ENCODE assay signal across 22 cellular contexts in the genomic region with DNA sequence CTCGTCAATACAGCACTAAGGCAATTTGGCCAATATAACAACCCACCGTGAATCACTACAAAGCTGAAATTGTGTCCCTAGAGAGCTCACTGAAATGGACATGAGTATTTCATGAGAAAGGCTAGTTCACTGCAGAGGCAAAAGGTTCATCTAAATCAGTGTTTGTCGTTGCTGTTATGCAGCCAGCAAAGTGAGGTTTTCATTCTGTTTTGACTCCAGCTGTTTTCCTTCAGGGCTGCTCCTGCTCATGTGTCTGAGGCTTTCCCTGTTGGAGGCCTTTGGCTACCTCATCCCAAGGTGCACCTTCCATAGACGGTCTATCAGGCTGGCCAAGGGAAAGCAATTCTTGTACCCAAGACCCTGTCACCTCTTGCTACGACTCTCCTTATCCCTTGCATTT.
DNase-seq lines count a peak whose midpoint lies in the region; ATAC-seq, FAIRE-seq and TF ChIP-seq lines count a peak whose summit lies in the region.
"Had no signal": no experiment of that assay in that cellular context is flagged by ENCODE, and none has a peak within 500 bp of the region (broad histone marks: within the 10 kb centered on the region; RNA-seq: fewer than 3 reads in every experiment).

No MANE protein-coding gene starts in this region.

- H3K4me2 ChIP-seq in H9 (ENCODE audit: insufficient read depth, insufficient read length, low read length) (no peak overlapping the region), astrocyte (ENCODE audit: low read length) (no peak overlapping the region), H1 (ENCODE audit: insufficient read depth in 1 of 2, low read depth in 2 of 2, low read length in 2 of 2) (no peak overlapping the region), trophoblast cell (ENCODE audit: low read length) (no peak overlapping the region)
- H3K4me2 ChIP-seq: A549 had no signal

- H3K23ac ChIP-seq in H9 (ENCODE audit: insufficient read length, low read depth, low read length) (no peak overlapping the region), H1 (ENCODE audit: insufficient read length) (no peak overlapping the region), trophoblast cell (ENCODE audit: low read length) (no peak overlapping the region)

- H3K4me1 ChIP-seq in H9 (ENCODE audit: insufficient read depth, low read length) (0 out of 2 replicates have a peak, but pooled peaks cover 2% of the 10 kb centered on the region), astrocyte (ENCODE audit: insufficient read depth, low read length) (peaks cover 4% of the 10 kb centered on the region), H1 (replicated peaks in 1 of 4; ENCODE audit: control insufficient read depth in 3 of 4, insufficient read depth in 4 of 4, low read length in 3 of 4) (peaks cover 0 to 7% (median 4%) of the 10 kb centered on the region in 4 experiments; a peak in 4 of 7 replicates), trophoblast cell (ENCODE audit: control insufficient read depth in 1 of 2, insufficient read depth in 2 of 2, low read length in 2 of 2) (peaks cover under 1 to 7% of the 10 kb centered on the region in 2 experiments), mucosa of descending colon (ENCODE audit: low read depth) (no peaks in the 10 kb centered on the region)
- H3K4me1 ChIP-seq: HAP-1 had no signal

- TF ChIP-seq POLR2A in H1 (IDR thresholded peaks at IDR 0.05; ENCODE audit: control extremely low read depth in 1 of 2, low read depth in 2 of 2, low read length in 2 of 2) = no peak

- H3K4ac ChIP-seq in H9 (ENCODE audit: low read depth, low read length) (no peak overlapping the region), H1 (replicated peaks; ENCODE audit: insufficient read length, low read depth, low read length) (no peak overlapping the region), trophoblast cell (ENCODE audit: low read depth, low read length) (no peak overlapping the region)

- H4K8ac ChIP-seq in H9 (replicated peaks; ENCODE audit: insufficient read length, low read depth, low read length) (no peak overlapping the region), H1 (ENCODE audit: extremely low read depth, insufficient read depth, low read length) (no peak overlapping the region), trophoblast cell (ENCODE audit: low read depth, low read length) (no peak overlapping the region)

- H2BK12ac ChIP-seq in H9 (ENCODE audit: insufficient read length, low read depth, low read length) (no peak overlapping the region), H1 (ENCODE audit: low read depth, low read length) (no peak overlapping the region), trophoblast cell (ENCODE audit: low read length) (peak overlapping the region; percentile 75)

- DNase-seq in H9 = no peak
- no peak for DNase-seq in astrocyte (ENCODE audit: low read depth)
- no peak for DNase-seq in H1 (ENCODE audit: low read depth in 1 of 2, low spot score in 2 of 2)
- no peak for DNase-seq in trophoblast cell
- no peak for DNase-seq in mucosa of descending colon
- DNase-seq in activated T-helper 1 cell treated with anti-CD3 and anti-CD28 coated beads, Interleukin-12 subunit alpha, Interleukin-12 subunit beta, Interleukin-2, Interleukin-4 antibody, amounts not matched to agents 30 ng/mL and 10 ng/mL and 1 ng/mL, durations not matched to agents 14 hours and 24 hours and 36 hours (ENCODE audit: low spot score) = no peak
- DNase-seq: 8988T; ACHN; C1 segment of cervical spinal cord; Calu3; CD4-positive, alpha-beta memory T cell; COR-L47; DMS53; DMS79 treated with DMSO at 0.1 percent for 48 hours; GF-D8; HFFc6 had no signal

- no peak for TF ChIP-seq CTCF in H9 (conservative IDR thresholded peaks at IDR 0.05)
- TF ChIP-seq CTCF in astrocyte (IDR thresholded peaks at IDR 0.05; ENCODE audit: insufficient read depth, low read depth, low read length) = no peak
- no peak for TF ChIP-seq CTCF in H1 (IDR thresholded peaks at IDR 0.05; ENCODE audit: control extremely low read depth in 1 of 3, insufficient read depth in 1 of 3, low read depth in 1 of 3, low read length in 3 of 3)
- no peak for TF ChIP-seq CTCF in mucosa of descending colon (IDR thresholded peaks at IDR 0.05)

- no peak for ATAC-seq in GM19397 (IDR thresholded peaks at IDR 0.05; ENCODE audit: unreplicated experiment)
- no peak for ATAC-seq in mucosa of descending colon
- ATAC-seq in HG03460 (IDR thresholded peaks at IDR 0.05; ENCODE audit: unreplicated experiment) = no peak
- ATAC-seq: A549 had no signal

- peaks cover 20 to 35% (median 26%) of the 10 kb centered on the region in 3 experiments for H3K36me3 Mint-ChIP-seq in H9 (ENCODE audit: insufficient read depth in 1 of 3, low read depth in 3 of 3)
- peaks cover 2% of the 10 kb centered on the region for H3K36me3 Mint-ChIP-seq in astrocyte (ENCODE audit: low read depth, unreplicated experiment)
- H3K36me3 Mint-ChIP-seq in activated T-helper 1 cell treated with anti-CD3 and anti-CD28 coated beads, Interleukin-12 subunit alpha, Interleukin-12 subunit beta, Interleukin-2, Interleukin-4 antibody, amounts not matched to agents 30 ng/mL and 10 ng/mL and 1 ng/mL, durations not matched to agents 14 hours and 24 hours and 36 hours (ENCODE audit: low read depth) = no peaks in the 10 kb centered on the region
- H3K36me3 Mint-ChIP-seq: CD4-positive, alpha-beta memory T cell had no signal

- H3K27me3 Mint-ChIP-seq in H9 (ENCODE audit: low read depth) = no peaks in the 10 kb centered on the region; the same call in 1 of the 2 replicates
- H3K27me3 Mint-ChIP-seq in astrocyte (ENCODE audit: low read depth, unreplicated experiment) = no peaks in the 10 kb centered on the region
- peaks cover 3% of the 10 kb centered on the region for H3K27me3 Mint-ChIP-seq in activated T-helper 1 cell treated with anti-CD3 and anti-CD28 coated beads, Interleukin-12 subunit alpha, Interleukin-12 subunit beta, Interleukin-2, Interleukin-4 antibody, amounts not matched to agents 30 ng/mL and 10 ng/mL and 1 ng/mL, durations not matched to agents 14 hours and 24 hours and 36 hours (ENCODE audit: insufficient read depth)

- no peak overlapping the region for H3T11ph ChIP-seq in H9 (ENCODE audit: low read length)

- H3K18ac ChIP-seq in H9 (ENCODE audit: insufficient read length, low read depth, low read length) (no peak overlapping the region), H1 (ENCODE audit: extremely low read depth, low read length) (no peak overlapping the region), trophoblast cell (ENCODE audit: low read length) (no peak overlapping the region)

- H3K36me3 ChIP-seq in astrocyte (ENCODE audit: insufficient read depth, low read length) (no peaks in the 10 kb centered on the region), H1 (ENCODE audit: control insufficient read depth in 2 of 4, insufficient read depth in 4 of 4, low read length in 3 of 4) (no peaks in the 10 kb centered on the region), trophoblast cell (ENCODE audit: control insufficient read depth in 1 of 2, insufficient read depth in 2 of 2, low read length in 2 of 2) (no peaks in the 10 kb centered on the region), mucosa of descending colon (ENCODE audit: low read depth) (no peaks in the 10 kb centered on the region)
- H3K36me3 ChIP-seq: HAP-1 had no signal

- peaks cover 20 to 39% of the 10 kb centered on the region in 2 experiments for H3K4me1 Mint-ChIP-seq in H9
- H3K4me1 Mint-ChIP-seq in astrocyte (ENCODE audit: low read depth, unreplicated experiment) = peaks cover 31% of the 10 kb centered on the region
- H3K4me1 Mint-ChIP-seq in activated T-helper 1 cell treated with anti-CD3 and anti-CD28 coated beads, Interleukin-12 subunit alpha, Interleukin-12 subunit beta, Interleukin-2, Interleukin-4 antibody, amounts not matched to agents 30 ng/mL and 10 ng/mL and 1 ng/mL, durations not matched to agents 14 hours and 24 hours and 36 hours (ENCODE audit: low read depth) = no peaks in the 10 kb centered on the region
- H3K4me1 Mint-ChIP-seq: CD4-positive, alpha-beta memory T cell had no signal

- H3K79me1 ChIP-seq in H9 (ENCODE audit: insufficient read depth, low read depth, low read length, poor library complexity, severe bottlenecking) (no peaks in the 10 kb centered on the region), H1 (ENCODE audit: low read depth, low read length) (no peaks in the 10 kb centered on the region), trophoblast cell (ENCODE audit: low read length) (peaks cover 5% of the 10 kb centered on the region)

- H3K9me3 Mint-ChIP-seq in H9 (peaks cover 24 to 27% of the 10 kb centered on the region in 2 experiments), astrocyte (ENCODE audit: unreplicated experiment) (peaks cover 11% of the 10 kb centered on the region)
- peaks cover 4% of the 10 kb centered on the region for H3K9me3 Mint-ChIP-seq in activated T-helper 1 cell treated with anti-CD3 and anti-CD28 coated beads, Interleukin-12 subunit alpha, Interleukin-12 subunit beta, Interleukin-2, Interleukin-4 antibody, amounts not matched to agents 30 ng/mL and 10 ng/mL and 1 ng/mL, durations not matched to agents 14 hours and 24 hours and 36 hours
- H3K9me3 Mint-ChIP-seq: HFFc6 had no signal

- no peak overlapping the region for H3K4me3 Mint-ChIP-seq in H9
- no peak overlapping the region for H3K4me3 Mint-ChIP-seq in astrocyte (ENCODE audit: unreplicated experiment)
- no peak overlapping the region for H3K4me3 Mint-ChIP-seq in activated T-helper 1 cell treated with anti-CD3 and anti-CD28 coated beads, Interleukin-12 subunit alpha, Interleukin-12 subunit beta, Interleukin-2, Interleukin-4 antibody, amounts not matched to agents 30 ng/mL and 10 ng/mL and 1 ng/mL, durations not matched to agents 14 hours and 24 hours and 36 hours
- H3K4me3 Mint-ChIP-seq: CD4-positive, alpha-beta memory T cell; HFFc6 had no signal

- no peak overlapping the region for H2BK20ac ChIP-seq in H9 (ENCODE audit: low read depth, low read length, poor library complexity, severe bottlenecking)
- peak overlapping the region; percentile 4; the same call in 1 of the 2 replicates for H2BK20ac ChIP-seq in H1 (ENCODE audit: low read length)

- POLR2A ChIA-PET in H1 (lab: Charles Lee; ENCODE audit: partially characterized antibody) = no interaction called here

- H3K4me3 ChIP-seq in astrocyte (ENCODE audit: insufficient read depth, low read depth, low read length) = no peak overlapping the region
- H3K4me3 ChIP-seq in H1 (ENCODE audit: extremely low read depth in 1 of 4, insufficient read depth in 2 of 4, low read depth in 3 of 4, low read length in 4 of 4) = no peak overlapping the region
- H3K4me3 ChIP-seq in trophoblast cell (ENCODE audit: low read depth, low read length) = no peak overlapping the region
- H3K4me3 ChIP-seq in mucosa of descending colon = no peak overlapping the region
- H3K4me3 ChIP-seq: A549, HAP-1 had no signal

- H2AFZ ChIP-seq in H9 (ENCODE audit: low read length) = no peak overlapping the region
- H2AFZ ChIP-seq in astrocyte (ENCODE audit: low read depth, low read length) = no peak overlapping the region
- H2AFZ ChIP-seq in H1 (ENCODE audit: low read length) = peak overlapping the region; percentile 74
- H2AFZ ChIP-seq in trophoblast cell (ENCODE audit: insufficient read depth, low read length, poor library complexity) = no peak overlapping the region

- H2AK5ac ChIP-seq in H9 (ENCODE audit: insufficient read length, low read length) (no peak overlapping the region), H1 (ENCODE audit: low read depth, low read length) (no peak overlapping the region), trophoblast cell (ENCODE audit: low read length) (peak overlapping the region; percentile 12)

- H3K9ac ChIP-seq in H9 (ENCODE audit: extremely low read depth, insufficient read length, low read length) = no peak overlapping the region
- H3K9ac ChIP-seq in astrocyte (ENCODE audit: low read length) = no peak overlapping the region
- no peak overlapping the region for H3K9ac ChIP-seq in H1 (replicated peaks in 1 of 4; ENCODE audit: extremely low read depth in 1 of 4, low read depth in 3 of 4, low read length in 3 of 4)
- no peak overlapping the region for H3K9ac ChIP-seq in trophoblast cell (ENCODE audit: low read length)

- H4K91ac ChIP-seq in H9 (ENCODE audit: insufficient read length, low read depth, low read length) (no peak overlapping the region), H1 (replicated peaks; ENCODE audit: insufficient read length, low read length) (no peak overlapping the region), trophoblast cell (ENCODE audit: low read depth, low read length) (peak overlapping the region; percentile 42)

- H4K5ac ChIP-seq in H9 (ENCODE audit: insufficient read length, low read depth, low read length) (no peak overlapping the region), H1 (ENCODE audit: insufficient read length, low read depth, low read length) (no peak overlapping the region)

- intact Hi-C loops in mucosa of descending colon (cut with DNase I, micrococcal nuclease) = no loop called here
- intact Hi-C loops in activated T-helper 1 cell treated with anti-CD3 and anti-CD28 coated beads, Interleukin-12 subunit alpha, Interleukin-12 subunit beta, Interleukin-2, Interleukin-4 antibody, amounts not matched to agents 30 ng/mL and 10 ng/mL and 1 ng/mL, durations not matched to agents 14 hours and 24 hours and 36 hours (cut with micrococcal nuclease) = no loop called here

- no peaks in the 10 kb centered on the region for H3K23me2 ChIP-seq in H9 (ENCODE audit: insufficient read length, low read depth, low read length, poor library complexity, severe bottlenecking)
- H3K23me2 ChIP-seq in H1 (ENCODE audit: low read depth, low read length) = no peaks in the 10 kb centered on the region; the same call in 1 of the 2 replicates

- WGBS in H9 (ENCODE audit: extremely low coverage, insufficient read length, low lambda C conversion rate) = no CpG with 5 or more reads among the region's 5 CpGs
- WGBS in H1 (ENCODE audit: extremely low coverage in 1 of 2, insufficient coverage in 1 of 2, insufficient read length in 1 of 2, insufficient replicate concordance in 2 of 2, low coverage in 1 of 2, low lambda C conversion rate in 2 of 2, missing lambda C conversion rate in 1 of 2), 2 experiments = 88% methylated on average over 5 of the region's 5 CpGs; no CpG with 5 or more reads in 1 of the 2 experiments
- no CpG with 5 or more reads among the region's 5 CpGs for WGBS in trophoblast cell (ENCODE audit: extremely low coverage, insufficient coverage, insufficient read length)

- TF ChIP-seq EP300 in H1 (IDR thresholded peaks at IDR 0.05; ENCODE audit: borderline replicate concordance in 1 of 2, low read depth in 2 of 2, low read length in 2 of 2) = no peak

- no peak overlapping the region for H3K14ac ChIP-seq in H9 (ENCODE audit: insufficient read depth, low read length)
- no peak overlapping the region for H3K14ac ChIP-seq in H1 (ENCODE audit: insufficient read length)
- no peak overlapping the region for H3K14ac ChIP-seq in trophoblast cell (ENCODE audit: low read length)

- H4K12ac ChIP-seq in trophoblast cell (ENCODE audit: low read depth, low read length) = no peak overlapping the region

- no peaks in the 10 kb centered on the region for H3K9me3 ChIP-seq in H9 (ENCODE audit: control insufficient read depth, low read depth, low read length)
- no peaks in the 10 kb centered on the region for H3K9me3 ChIP-seq in astrocyte (ENCODE audit: insufficient read depth, low read depth, low read length)
- H3K9me3 ChIP-seq in H1 (ENCODE audit: insufficient read depth in 2 of 2, low read depth in 1 of 2, low read length in 1 of 2) = peaks cover 8% of the 10 kb centered on the region in 2 experiments; a peak in 2 of 4 replicates
- peaks cover 2% of the 10 kb centered on the region for H3K9me3 ChIP-seq in trophoblast cell (ENCODE audit: insufficient read depth, low read depth, low read length)
- H3K9me3 ChIP-seq in mucosa of descending colon = peaks cover 2% of the 10 kb centered on the region
- H3K9me3 ChIP-seq: A549, HAP-1 had no signal

- H2BK5ac ChIP-seq in H9 (ENCODE audit: insufficient read length, low read length) = no peak overlapping the region
- no peak overlapping the region for H2BK5ac ChIP-seq in H1 (ENCODE audit: low read depth, low read length)
- H2BK5ac ChIP-seq in trophoblast cell (ENCODE audit: low read depth, low read length, poor library complexity) = peak overlapping the region; percentile 38

- H3K27ac Mint-ChIP-seq in H9 (peak overlapping the region in 2 of 3 experiments; percentile 3; a peak in 1 of 7 replicates), astrocyte (ENCODE audit: unreplicated experiment) (peak overlapping the region; percentile 36)
- H3K27ac Mint-ChIP-seq in activated T-helper 1 cell treated with anti-CD3 and anti-CD28 coated beads, Interleukin-12 subunit alpha, Interleukin-12 subunit beta, Interleukin-2, Interleukin-4 antibody, amounts not matched to agents 30 ng/mL and 10 ng/mL and 1 ng/mL, durations not matched to agents 14 hours and 24 hours and 36 hours = no peak overlapping the region
- H3K27ac Mint-ChIP-seq: CD4-positive, alpha-beta memory T cell; HFFc6 had no signal

- no peak for TF ChIP-seq RAD21 in H1 (IDR thresholded peaks at IDR 0.05 in 1 of 2, conservative IDR thresholded peaks at IDR 0.05 in 1 of 2; ENCODE audit: low read depth in 2 of 2, low read length in 2 of 2)

- CTCF ChIA-PET in H1 (lab: Charles Lee; ENCODE audit: partially characterized antibody) = interaction anchor here (1.2 to 1.7 kb wide), 3 partner anchors 37 to 142 kb away, joined by 3 to 6 read pairs (median 4); no protein-coding TSS in a partner anchor

- H3K56ac ChIP-seq in H9 (ENCODE audit: insufficient read length, low read depth, low read length) (no peak overlapping the region), H1 (replicated peaks; ENCODE audit: insufficient read length, low read depth, low read length) (no peak overlapping the region)

- FAIRE-seq in astrocyte (lab: Jason Lieb, UNC) (no peak), H1 (lab: Jason Lieb, UNC) (no peak)
- FAIRE-seq: A549, GM12891, GM18507 had no signal

- H2BK120ac ChIP-seq in H9 (ENCODE audit: low read depth, low read length, poor library complexity, severe bottlenecking) (no peak overlapping the region), H1 (replicated peaks; ENCODE audit: low read depth, low read length) (no peak overlapping the region), trophoblast cell (ENCODE audit: insufficient read depth, low read length, poor library complexity) (peak overlapping the region; percentile 52)

- H3K27ac ChIP-seq in H9 (ENCODE audit: insufficient read length, low read depth, low read length) (no peak overlapping the region), astrocyte (ENCODE audit: low read depth, low read length) (no peak overlapping the region), H1 (ENCODE audit: low read depth, low read length) (no peak overlapping the region), trophoblast cell (ENCODE audit: low read depth, low read length) (peak overlapping the region; percentile 80)

- H3K27me3 ChIP-seq in H9 (ENCODE audit: insufficient read depth, low read length) (no peaks in the 10 kb centered on the region), astrocyte (ENCODE audit: insufficient read depth, low read length) (no peaks in the 10 kb centered on the region), H1 (replicated peaks in 1 of 4; ENCODE audit: control insufficient read depth in 3 of 4, extremely low read depth in 1 of 4, insufficient read depth in 3 of 4, low read length in 3 of 4) (no peaks in the 10 kb centered on the region), trophoblast cell (ENCODE audit: insufficient read depth, low read length) (no peaks in the 10 kb centered on the region)

- H2BK15ac ChIP-seq in H9 (ENCODE audit: low read depth, low read length) (no peak overlapping the region), H1 (ENCODE audit: low read length) (no peak overlapping the region)

- H3K79me2 ChIP-seq in H9 (ENCODE audit: insufficient read depth, low read length) = no peaks in the 10 kb centered on the region
- no peaks in the 10 kb centered on the region for H3K79me2 ChIP-seq in astrocyte (ENCODE audit: insufficient read depth, low read length)
- no peaks in the 10 kb centered on the region for H3K79me2 ChIP-seq in H1 (ENCODE audit: control insufficient read depth in 1 of 2, insufficient read depth in 2 of 2, low read length in 2 of 2)
- H3K79me2 ChIP-seq in trophoblast cell (ENCODE audit: control insufficient read depth, insufficient read depth, low read length, poor library complexity) = no peaks in the 10 kb centered on the region

- H4K20me1 ChIP-seq in H9 (ENCODE audit: control insufficient read depth, insufficient read depth, insufficient read length) = no peaks in the 10 kb centered on the region
- H4K20me1 ChIP-seq in astrocyte (ENCODE audit: insufficient read depth, low read length) = no peaks in the 10 kb centered on the region
- H4K20me1 ChIP-seq in H1 (replicated peaks in 1 of 2; ENCODE audit: control insufficient read depth in 1 of 2, insufficient read depth in 2 of 2, low read length in 2 of 2) = no peaks in the 10 kb centered on the region
